Comparison of ENCODE assay signal across 15 cellular contexts in the genomic region with DNA sequence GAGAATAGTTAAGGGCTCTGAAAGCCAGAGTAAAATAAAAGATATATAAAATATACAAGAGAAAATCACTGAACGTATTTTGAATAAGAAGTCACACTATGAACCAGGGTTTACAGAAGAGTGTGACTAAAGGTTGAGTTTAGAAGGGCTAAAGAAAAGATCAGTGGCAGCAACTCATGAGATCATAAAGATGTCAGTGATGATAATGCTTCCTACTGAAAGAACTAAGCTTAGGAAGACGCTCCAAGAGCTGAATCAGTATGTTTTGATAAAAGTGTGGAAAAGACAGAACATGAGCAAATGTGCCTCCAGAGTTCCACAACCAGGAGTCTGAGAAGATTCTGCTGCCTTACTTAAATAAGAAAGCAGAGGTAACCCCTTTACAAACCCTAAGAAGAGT.
DNase-seq lines count a peak whose midpoint lies in the region; ATAC-seq and TF ChIP-seq lines count a peak whose summit lies in the region.
"Had no signal": no experiment of that assay in that cellular context is flagged by ENCODE, and none has a peak within 500 bp of the region (broad histone marks: within the 10 kb centered on the region; RNA-seq: fewer than 3 reads in every experiment).

No MANE protein-coding gene starts in this region.

- no peaks in the 10 kb centered on the region for H3K9me2 ChIP-seq in HCT116 (ENCODE audit: insufficient read depth)

- TF ChIP-seq POLR2A in HCT116 (IDR thresholded peaks at IDR 0.05; ENCODE audit: borderline replicate concordance, extremely low read depth, insufficient read depth, insufficient read length) = no peak

- H3K4me1 ChIP-seq in HCT116 (ENCODE audit: control insufficient read depth in 1 of 2, insufficient read depth in 2 of 2, low read length in 2 of 2) (peaks cover 0 to 23% of the 10 kb centered on the region in 2 experiments; a peak in 2 of 4 replicates), adipocyte (ENCODE audit: control insufficient read depth, insufficient read depth, low read length) (peaks cover 33% of the 10 kb centered on the region), osteoblast (ENCODE audit: insufficient read depth, low read length) (peaks cover 41% of the 10 kb centered on the region)
- no peaks in the 10 kb centered on the region for H3K4me1 ChIP-seq in effector memory CD4-positive, alpha-beta T cell (ENCODE audit: control insufficient read depth, insufficient read depth, low read length, poor library complexity, severe bottlenecking)
- H3K4me1 ChIP-seq: BLaER1 had no signal

- intact Hi-C loops in HCT116 (cut with micrococcal nuclease) = no loop called here
- intact Hi-C loops in left colon (cut with DNase I, micrococcal nuclease) = no loop called here

- H3K27ac ChIP-seq in HCT116 (ENCODE audit: low read depth, low read length) (peak overlapping the region; percentile 0; the same call in 1 of the 2 replicates), osteoblast (ENCODE audit: low read depth, low read length) (peak overlapping the region; percentile 44)
- H3K27ac ChIP-seq in effector memory CD4-positive, alpha-beta T cell (ENCODE audit: insufficient read depth, low read length, poor library complexity, severe bottlenecking) = no peak overlapping the region
- H3K27ac ChIP-seq: 22Rv1, BLaER1 had no signal

- H3K4me3 ChIP-seq in HCT116 (replicated peaks in 1 of 2; ENCODE audit: low read depth in 1 of 2, low read length in 2 of 2) = no peak overlapping the region
- H3K4me3 ChIP-seq in adipocyte (ENCODE audit: low read length) = no peak overlapping the region
- H3K4me3 ChIP-seq in osteoblast (ENCODE audit: insufficient read depth, low read length) = no peak overlapping the region
- no peak overlapping the region for H3K4me3 ChIP-seq in effector memory CD4-positive, alpha-beta T cell (ENCODE audit: insufficient read depth, low read depth, low read length, poor library complexity, severe bottlenecking)
- H3K4me3 ChIP-seq: BLaER1 had no signal

- POLR2A ChIA-PET in HCT116 (lab: Charles Lee) = no interaction called here

- H3K9me3 ChIP-seq in HCT116 (ENCODE audit: control insufficient read depth in 1 of 2, insufficient read depth in 1 of 2, low read depth in 1 of 2, low read length in 2 of 2) (no peaks in the 10 kb centered on the region), adipocyte (ENCODE audit: control insufficient read depth, low read length) (no peaks in the 10 kb centered on the region), osteoblast (ENCODE audit: low read depth, low read length) (no peaks in the 10 kb centered on the region)
- no peaks in the 10 kb centered on the region for H3K9me3 ChIP-seq in effector memory CD4-positive, alpha-beta T cell (ENCODE audit: control insufficient read depth, low read length)
- H3K9me3 ChIP-seq: BLaER1 had no signal

- H2AFZ ChIP-seq in HCT116 (ENCODE audit: low read depth, low read length, poor library complexity, severe bottlenecking) (no peak overlapping the region), osteoblast (ENCODE audit: low read length) (no peak overlapping the region)

- CTCF ChIA-PET in HCT116 (lab: Charles Lee) = no interaction called here

- H3K27me3 ChIP-seq in HCT116 (ENCODE audit: insufficient read depth, low read length) = no peaks in the 10 kb centered on the region
- H3K27me3 ChIP-seq in adipocyte (replicated peaks; ENCODE audit: control insufficient read depth, insufficient read depth, low read length) = no peaks in the 10 kb centered on the region
- H3K27me3 ChIP-seq in osteoblast (ENCODE audit: insufficient read depth, low read length) = no peaks in the 10 kb centered on the region
- no peaks in the 10 kb centered on the region for H3K27me3 ChIP-seq in effector memory CD4-positive, alpha-beta T cell (replicated peaks; ENCODE audit: control insufficient read depth, insufficient read depth, low read length, poor library complexity, severe bottlenecking)
- H3K27me3 ChIP-seq: BLaER1 had no signal

- peaks cover 98% of the 10 kb centered on the region for H3K79me2 ChIP-seq in HCT116 (ENCODE audit: insufficient read depth, low read length)
- peaks cover 11% of the 10 kb centered on the region for H3K79me2 ChIP-seq in osteoblast (ENCODE audit: insufficient read depth, low read length)

- no peak for TF ChIP-seq RAD21 in HCT116 (IDR thresholded peaks at IDR 0.05; ENCODE audit: low read depth)

- RAD21 ChIA-PET in HCT116 (lab: Charles Lee; ENCODE audit: low non-redundant PET in 1 of 2, low total read pairs in 2 of 2, uncharacterized antibody in 2 of 2, unreplicated experiment in 2 of 2) = no interaction called here

- no TSS peak for BruUV-seq in HCT116 (replicated peaks; lab: Mats Ljungman, UMichigan)

- H3K36me3 ChIP-seq in HCT116 (ENCODE audit: control insufficient read depth in 1 of 2, insufficient read depth in 2 of 2, low read length in 2 of 2) = peaks cover 56 to 85% of the 10 kb centered on the region in 2 experiments
- peaks cover 20% of the 10 kb centered on the region for H3K36me3 ChIP-seq in adipocyte (ENCODE audit: control insufficient read depth, insufficient read depth, low read length, severe bottlenecking)
- H3K36me3 ChIP-seq in osteoblast (ENCODE audit: insufficient read depth, low read length) = peaks cover 25% of the 10 kb centered on the region
- no peaks in the 10 kb centered on the region for H3K36me3 ChIP-seq in effector memory CD4-positive, alpha-beta T cell (ENCODE audit: control insufficient read depth, insufficient read depth, low read length)
- H3K36me3 ChIP-seq: BLaER1 had no signal

- H4K20me1 ChIP-seq in HCT116 (ENCODE audit: insufficient read depth) (peaks cover 37% of the 10 kb centered on the region), osteoblast (ENCODE audit: insufficient read depth, low read length) (no peaks in the 10 kb centered on the region)
- H4K20me1 ChIP-seq: BLaER1 had no signal

- H3K9ac ChIP-seq in HCT116 (ENCODE audit: low read length) (no peak overlapping the region), adipocyte (ENCODE audit: low read length) (no peak overlapping the region)
- H3K9ac ChIP-seq: BLaER1 had no signal

- DNase-seq in EH (ENCODE audit: low read depth) (peak; percentile 73), HCT116 (ENCODE audit: low read depth, low spot score) (no peak), adipocyte (ENCODE audit: low read depth) (peak; percentile 4), osteoblast (ENCODE audit: insufficient read length, low spot score, missing footprints) (no peak), KG1 (lab: John Stamatoyannopoulos, UW) (no peak), left colon (no peak)
- no peak for DNase-seq in activated CD8-positive, alpha-beta memory T cell treated with anti-CD3 and anti-CD28 coated beads for 24 hours
- no peak for DNase-seq in effector memory CD4-positive, alpha-beta T cell
- DNase-seq: CD4-positive, alpha-beta T cell; CD8-positive, alpha-beta memory T cell; DMS 273 treated with DMSO at 0.1 percent for 48 hours; DMS79; H9 had no signal

- TF ChIP-seq CTCF in HCT116 (IDR thresholded peaks at IDR 0.05 in 2 of 3, conservative IDR thresholded peaks at IDR 0.05 in 1 of 3; ENCODE audit: borderline replicate concordance in 1 of 3, insufficient read depth in 1 of 3, low read depth in 2 of 3, low read length in 2 of 3) (no peak), osteoblast (IDR thresholded peaks at IDR 0.05; ENCODE audit: extremely low read depth, low read depth, low read length) (no peak)

- H3K4me2 ChIP-seq in HCT116 (ENCODE audit: low read length) (no peak overlapping the region), osteoblast (ENCODE audit: insufficient read depth, low read length) (peak overlapping the region; percentile 3)
- H3K4me2 ChIP-seq: BLaER1 had no signal

- no peak for ATAC-seq in HCT116
- no peak for ATAC-seq in left colon

TF ChIP-seq in HCT116, 20 proteins besides CTCF, POLR2A, EP300 and RAD21 (continues in another document):
- no peak for TF ChIP-seq EZH2phosphoT487 (IDR thresholded peaks at IDR 0.05; ENCODE audit: borderline replicate concordance)
- TF ChIP-seq ZFX (IDR thresholded peaks at IDR 0.05) = no peak
- no peak for TF ChIP-seq EGR1 (IDR thresholded peaks at IDR 0.05; ENCODE audit: low read depth)
- no peak for TF ChIP-seq YY1 (IDR thresholded peaks at IDR 0.05; ENCODE audit: extremely low read depth, insufficient replicate concordance, low read depth, low read length)
- no peak for TF ChIP-seq SRF (IDR thresholded peaks at IDR 0.05; ENCODE audit: low read depth)
- TF ChIP-seq TCF7L2 (IDR thresholded peaks at IDR 0.05; ENCODE audit: borderline replicate concordance, extremely low read depth, insufficient read depth, insufficient read length) = no peak
- no peak for TF ChIP-seq SIN3A (IDR thresholded peaks at IDR 0.05; ENCODE audit: low read depth)
- TF ChIP-seq MAX (IDR thresholded peaks at IDR 0.05) = no peak
- TF ChIP-seq SP1 (IDR thresholded peaks at IDR 0.05; ENCODE audit: low read depth) = no peak
- no peak for TF ChIP-seq CEBPB (IDR thresholded peaks at IDR 0.05; ENCODE audit: low read depth)
- TF ChIP-seq ZNF274 (IDR thresholded peaks at IDR 0.05; ENCODE audit: low read depth, low read length) = no peak
- no peak for TF ChIP-seq REST (IDR thresholded peaks at IDR 0.05; ENCODE audit: low read depth)

Comparison
In these comparisons a context has a peak if more than half of its experiments do, and no peak if none do; other contexts are left out.
1. DNase-seq: peak in EH (single experiment) and adipocyte (single experiment); none in HCT116 (single experiment), osteoblast (single experiment), activated CD8-positive, alpha-beta memory T cell treated with anti-CD3 and anti-CD28 coated beads for 24 hours (single experiment), KG1 (single experiment), effector memory CD4-positive, alpha-beta T cell (0 of 3) and left colon (0 of 2).